In the genomic region with DNA sequence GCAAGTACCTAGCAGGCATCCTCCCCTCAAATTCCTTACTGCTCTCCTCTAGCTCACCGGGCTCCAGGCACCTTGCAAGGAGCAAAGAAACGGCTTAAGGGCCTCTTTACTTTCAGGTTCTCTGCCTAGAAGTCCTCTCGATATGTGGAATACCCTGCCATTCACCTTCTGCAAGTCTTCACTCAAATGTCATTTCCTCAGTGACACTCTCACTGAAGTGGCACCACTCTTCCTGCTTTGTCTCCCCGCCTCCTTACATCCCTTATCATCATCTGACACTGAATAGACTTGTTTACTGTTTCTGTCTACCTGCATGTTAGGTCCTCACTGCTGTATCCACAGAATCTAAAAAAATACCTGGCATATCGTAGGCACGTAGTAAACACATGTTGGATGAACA, we compare ENCODE assay signal across 8 cellular contexts. TPM values are rescaled to one million over a fixed set of nuclear protein-coding genes. Genes with fewer than 3 reads are reported as not detected.
DNase-seq lines count a peak whose midpoint lies in the region; ATAC-seq and TF ChIP-seq lines count a peak whose summit lies in the region.

No MANE protein-coding gene starts in this region.

- ATAC-seq in lung (ENCODE audit: insufficient read depth, low FRiP score) = no peak
- no peak for ATAC-seq in upper lobe of right lung
- ATAC-seq in HG03196 (IDR thresholded peaks at IDR 0.05; ENCODE audit: unreplicated experiment) = no peak

- H3K4me3 ChIP-seq in astrocyte of the cerebellum (ENCODE audit: low read depth, low read length) (peak overlapping the region; percentile 93), lung (peak overlapping the region; percentile 66), upper lobe of right lung (peak overlapping the region; percentile 92)

- peak overlapping the region; percentile 99 for H3K4me3 Mint-ChIP-seq in activated naive CD4-positive, alpha-beta T cell treated with anti-CD3 and anti-CD28 coated beads, Interleukin-2, amount 50 U/mL, for 24 hours

- H3K9me3 ChIP-seq in lung (ENCODE audit: control insufficient read depth in 2 of 2, insufficient read depth in 1 of 2, low read length in 1 of 2) = no peaks in the 10 kb centered on the region
- H3K9me3 ChIP-seq in upper lobe of right lung = no peaks in the 10 kb centered on the region

- TF ChIP-seq CTCF in astrocyte of the cerebellum (IDR thresholded peaks at IDR 0.05; ENCODE audit: low read depth, low read length, missing control alignments) (no peak), lung (IDR thresholded peaks at IDR 0.05; ENCODE audit: control extremely low read depth, extremely low read depth) (no peak), upper lobe of right lung (IDR thresholded peaks at IDR 0.05) (no peak)

- in situ Hi-C loops in astrocyte of the cerebellum (cut with HindIII; ENCODE audit: low sequenced_read_pairs) = no loop called here

- H3K36me3 ChIP-seq in lung (ENCODE audit: control insufficient read depth in 2 of 2, insufficient read depth in 2 of 2, low read length in 2 of 2) = peaks cover 10 to 16% of the 10 kb centered on the region in 2 donors
- peaks cover 43% of the 10 kb centered on the region for H3K36me3 ChIP-seq in upper lobe of right lung

- H3K27ac ChIP-seq in lung (ENCODE audit: low read depth in 1 of 2, low read length in 1 of 2) = peak overlapping the region in 1 of 2 donors; percentile 82
- peak overlapping the region; percentile 82 for H3K27ac ChIP-seq in upper lobe of right lung

- intact Hi-C loops in upper lobe of right lung (cut with DNase I) = no loop called here

- H3K27me3 ChIP-seq in lung (ENCODE audit: control insufficient read depth, insufficient read depth) (no peaks in the 10 kb centered on the region), upper lobe of right lung (no peaks in the 10 kb centered on the region)

- peaks cover 13% of the 10 kb centered on the region for H3K36me3 Mint-ChIP-seq in activated naive CD4-positive, alpha-beta T cell treated with anti-CD3 and anti-CD28 coated beads, Interleukin-2, amount 50 U/mL, for 24 hours

- H3K4me1 ChIP-seq in lung (ENCODE audit: control insufficient read depth in 2 of 2, insufficient read depth in 2 of 2, low read length in 2 of 2) = peaks cover 3 to 8% of the 10 kb centered on the region in 2 donors
- peaks cover 25% of the 10 kb centered on the region for H3K4me1 ChIP-seq in upper lobe of right lung

- H3K4me1 Mint-ChIP-seq in activated naive CD4-positive, alpha-beta T cell treated with anti-CD3 and anti-CD28 coated beads, Interleukin-2, amount 50 U/mL, for 24 hours = peaks cover 43% of the 10 kb centered on the region

- H3K27me3 Mint-ChIP-seq in activated naive CD4-positive, alpha-beta T cell treated with anti-CD3 and anti-CD28 coated beads, Interleukin-2, amount 50 U/mL, for 24 hours = no peaks in the 10 kb centered on the region

- DNase-seq in activated naive CD4-positive, alpha-beta T cell (lab: John Stamatoyannopoulos, UW) = no peak
- DNase-seq in astrocyte of the cerebellum (ENCODE audit: low read depth) = no peak
- no peak for DNase-seq in lung (ENCODE audit: low spot score)
- DNase-seq in upper lobe of right lung = no peak
- DNase-seq in NCI-H2081 (lab: John Stamatoyannopoulos, UW) = no peak
- DNase-seq in SKM-1 treated with dmso at 0.1 percent for 144 hours (lab: John Stamatoyannopoulos, UW; ENCODE audit: unreplicated experiment) = no peak

- 31 to 40% methylated on average over 6 of the region's 6 CpGs for WGBS in lung, 2 donors

- peak overlapping the region; percentile 82 for H3K27ac Mint-ChIP-seq in activated naive CD4-positive, alpha-beta T cell treated with anti-CD3 and anti-CD28 coated beads, Interleukin-2, amount 50 U/mL, for 24 hours

- H3K9me3 Mint-ChIP-seq in activated naive CD4-positive, alpha-beta T cell treated with anti-CD3 and anti-CD28 coated beads, Interleukin-2, amount 50 U/mL, for 24 hours = no peaks in the 10 kb centered on the region

RNA-seq across cellular contexts. Expression of a gene that starts 0.9 kb away (rescaled TPM):
- total RNA-seq in lung = 10 to 100 TPM; 17.3 to 18.9 TPM
- polyA plus RNA-seq in lung = 1 to 10 TPM; 6.3 to 6.6 TPM
- 18.8 TPM for total RNA-seq in upper lobe of right lung

RNA-seq across cellular contexts. Expression of a gene that starts 1.0 kb away (rescaled TPM):
- 10 to 100 TPM; 38.6 to 55.5 TPM for total RNA-seq in lung
- polyA plus RNA-seq in lung = 10 to 100 TPM; 20.3 to 38.3 TPM
- total RNA-seq in upper lobe of right lung = 30.0 TPM

RNA-seq across cellular contexts. Expression of a gene that starts 45.5 kb away (rescaled TPM):
- total RNA-seq in lung (10 to 100 TPM; 25.8 to 36.2 TPM), upper lobe of right lung (61.9 TPM)
- 10 to 100 TPM in 1 of 2 donors, 1 to 10 TPM in 1; 8.9 to 14.2 TPM for polyA plus RNA-seq in lung
